In the genomic region with DNA sequence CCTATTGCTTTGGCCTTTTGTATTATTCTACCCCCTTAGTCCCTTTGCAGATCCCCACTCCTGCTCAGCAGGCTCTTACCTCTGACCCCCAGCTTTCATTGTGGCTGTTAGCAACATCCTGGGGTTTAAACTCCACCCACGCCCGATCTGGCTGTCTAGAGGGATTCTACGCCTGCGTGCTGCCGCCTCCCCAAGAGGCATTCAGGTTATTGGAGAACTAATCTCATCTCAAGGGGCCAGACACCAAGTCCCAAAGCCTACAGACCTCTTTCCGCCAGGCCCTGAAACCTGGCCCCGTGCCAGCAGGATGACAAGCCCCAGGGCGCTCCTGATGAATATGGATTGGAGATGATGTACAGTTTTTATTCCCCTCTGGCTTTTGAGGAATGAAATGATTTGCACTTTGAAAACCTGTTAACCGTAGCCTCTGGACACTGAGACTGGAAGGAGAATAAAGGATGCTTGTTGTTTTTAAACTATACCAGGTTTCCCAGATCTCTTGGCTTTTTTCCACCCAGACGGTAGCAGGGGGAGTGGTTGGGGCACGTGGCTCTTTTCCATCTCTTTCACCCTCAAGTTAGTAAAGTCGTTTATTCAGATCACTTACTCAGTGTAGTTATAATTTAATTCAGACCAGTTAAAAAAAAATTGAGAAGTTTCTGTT, we compare ENCODE assay signal across 1 cellular context.
A peak's percentile ranks its signal among the peaks of the same experiment; 100 is the strongest.
TF ChIP-seq lines count a peak whose summit lies in the region.

No MANE protein-coding gene starts in this region.

TF ChIP-seq in K562, 482 proteins besides CTCF, POLR2A, EP300 and RAD21 (continued from another document and continues in another):
- TF ChIP-seq, protein P1, sequence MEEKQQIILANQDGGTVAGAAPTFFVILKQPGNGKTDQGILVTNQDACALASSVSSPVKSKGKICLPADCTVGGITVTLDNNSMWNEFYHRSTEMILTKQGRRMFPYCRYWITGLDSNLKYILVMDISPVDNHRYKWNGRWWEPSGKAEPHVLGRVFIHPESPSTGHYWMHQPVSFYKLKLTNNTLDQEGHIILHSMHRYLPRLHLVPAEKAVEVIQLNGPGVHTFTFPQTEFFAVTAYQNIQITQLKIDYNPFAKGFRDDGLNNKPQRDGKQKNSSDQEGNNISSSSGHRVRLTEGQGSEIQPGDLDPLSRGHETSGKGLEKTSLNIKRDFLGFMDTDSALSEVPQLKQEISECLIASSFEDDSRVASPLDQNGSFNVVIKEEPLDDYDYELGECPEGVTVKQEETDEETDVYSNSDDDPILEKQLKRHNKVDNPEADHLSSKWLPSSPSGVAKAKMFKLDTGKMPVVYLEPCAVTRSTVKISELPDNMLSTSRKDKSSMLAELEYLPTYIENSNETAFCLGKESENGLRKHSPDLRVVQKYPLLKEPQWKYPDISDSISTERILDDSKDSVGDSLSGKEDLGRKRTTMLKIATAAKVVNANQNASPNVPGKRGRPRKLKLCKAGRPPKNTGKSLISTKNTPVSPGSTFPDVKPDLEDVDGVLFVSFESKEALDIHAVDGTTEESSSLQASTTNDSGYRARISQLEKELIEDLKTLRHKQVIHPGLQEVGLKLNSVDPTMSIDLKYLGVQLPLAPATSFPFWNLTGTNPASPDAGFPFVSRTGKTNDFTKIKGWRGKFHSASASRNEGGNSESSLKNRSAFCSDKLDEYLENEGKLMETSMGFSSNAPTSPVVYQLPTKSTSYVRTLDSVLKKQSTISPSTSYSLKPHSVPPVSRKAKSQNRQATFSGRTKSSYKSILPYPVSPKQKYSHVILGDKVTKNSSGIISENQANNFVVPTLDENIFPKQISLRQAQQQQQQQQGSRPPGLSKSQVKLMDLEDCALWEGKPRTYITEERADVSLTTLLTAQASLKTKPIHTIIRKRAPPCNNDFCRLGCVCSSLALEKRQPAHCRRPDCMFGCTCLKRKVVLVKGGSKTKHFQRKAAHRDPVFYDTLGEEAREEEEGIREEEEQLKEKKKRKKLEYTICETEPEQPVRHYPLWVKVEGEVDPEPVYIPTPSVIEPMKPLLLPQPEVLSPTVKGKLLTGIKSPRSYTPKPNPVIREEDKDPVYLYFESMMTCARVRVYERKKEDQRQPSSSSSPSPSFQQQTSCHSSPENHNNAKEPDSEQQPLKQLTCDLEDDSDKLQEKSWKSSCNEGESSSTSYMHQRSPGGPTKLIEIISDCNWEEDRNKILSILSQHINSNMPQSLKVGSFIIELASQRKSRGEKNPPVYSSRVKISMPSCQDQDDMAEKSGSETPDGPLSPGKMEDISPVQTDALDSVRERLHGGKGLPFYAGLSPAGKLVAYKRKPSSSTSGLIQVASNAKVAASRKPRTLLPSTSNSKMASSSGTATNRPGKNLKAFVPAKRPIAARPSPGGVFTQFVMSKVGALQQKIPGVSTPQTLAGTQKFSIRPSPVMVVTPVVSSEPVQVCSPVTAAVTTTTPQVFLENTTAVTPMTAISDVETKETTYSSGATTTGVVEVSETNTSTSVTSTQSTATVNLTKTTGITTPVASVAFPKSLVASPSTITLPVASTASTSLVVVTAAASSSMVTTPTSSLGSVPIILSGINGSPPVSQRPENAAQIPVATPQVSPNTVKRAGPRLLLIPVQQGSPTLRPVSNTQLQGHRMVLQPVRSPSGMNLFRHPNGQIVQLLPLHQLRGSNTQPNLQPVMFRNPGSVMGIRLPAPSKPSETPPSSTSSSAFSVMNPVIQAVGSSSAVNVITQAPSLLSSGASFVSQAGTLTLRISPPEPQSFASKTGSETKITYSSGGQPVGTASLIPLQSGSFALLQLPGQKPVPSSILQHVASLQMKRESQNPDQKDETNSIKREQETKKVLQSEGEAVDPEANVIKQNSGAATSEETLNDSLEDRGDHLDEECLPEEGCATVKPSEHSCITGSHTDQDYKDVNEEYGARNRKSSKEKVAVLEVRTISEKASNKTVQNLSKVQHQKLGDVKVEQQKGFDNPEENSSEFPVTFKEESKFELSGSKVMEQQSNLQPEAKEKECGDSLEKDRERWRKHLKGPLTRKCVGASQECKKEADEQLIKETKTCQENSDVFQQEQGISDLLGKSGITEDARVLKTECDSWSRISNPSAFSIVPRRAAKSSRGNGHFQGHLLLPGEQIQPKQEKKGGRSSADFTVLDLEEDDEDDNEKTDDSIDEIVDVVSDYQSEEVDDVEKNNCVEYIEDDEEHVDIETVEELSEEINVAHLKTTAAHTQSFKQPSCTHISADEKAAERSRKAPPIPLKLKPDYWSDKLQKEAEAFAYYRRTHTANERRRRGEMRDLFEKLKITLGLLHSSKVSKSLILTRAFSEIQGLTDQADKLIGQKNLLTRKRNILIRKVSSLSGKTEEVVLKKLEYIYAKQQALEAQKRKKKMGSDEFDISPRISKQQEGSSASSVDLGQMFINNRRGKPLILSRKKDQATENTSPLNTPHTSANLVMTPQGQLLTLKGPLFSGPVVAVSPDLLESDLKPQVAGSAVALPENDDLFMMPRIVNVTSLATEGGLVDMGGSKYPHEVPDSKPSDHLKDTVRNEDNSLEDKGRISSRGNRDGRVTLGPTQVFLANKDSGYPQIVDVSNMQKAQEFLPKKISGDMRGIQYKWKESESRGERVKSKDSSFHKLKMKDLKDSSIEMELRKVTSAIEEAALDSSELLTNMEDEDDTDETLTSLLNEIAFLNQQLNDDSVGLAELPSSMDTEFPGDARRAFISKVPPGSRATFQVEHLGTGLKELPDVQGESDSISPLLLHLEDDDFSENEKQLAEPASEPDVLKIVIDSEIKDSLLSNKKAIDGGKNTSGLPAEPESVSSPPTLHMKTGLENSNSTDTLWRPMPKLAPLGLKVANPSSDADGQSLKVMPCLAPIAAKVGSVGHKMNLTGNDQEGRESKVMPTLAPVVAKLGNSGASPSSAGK (IDR thresholded peaks at IDR 0.05) = no peak
- no peak for TF ChIP-seq CLOCK (CRISPR knock-in tag; IDR thresholded peaks at IDR 0.05; ENCODE audit: borderline replicate concordance)
- TF ChIP-seq PPARD (CRISPR knock-in tag; IDR thresholded peaks at IDR 0.05) = no peak
- no peak for TF ChIP-seq ZNF143 (CRISPR knock-in tag; IDR thresholded peaks at IDR 0.05)
- TF ChIP-seq SIX5 (IDR thresholded peaks at IDR 0.05; ENCODE audit: borderline replicate concordance in 1 of 2, insufficient read depth in 1 of 2, low read depth in 1 of 2, low read length in 2 of 2) = no peak
- TF ChIP-seq JUND (IDR thresholded peaks at IDR 0.05; ENCODE audit: borderline replicate concordance, low read depth, low read length) = peak; percentile 60; the same call in 1 of the 2 replicates
- TF ChIP-seq JUND (tag; IDR thresholded peaks at IDR 0.05; ENCODE audit: borderline replicate concordance, low read depth, low read length) = no peak; the same call in 2 of the 3 replicates
- 0 out of 2 replicates have a peak, but pooled peaks have one; percentile 48 for TF ChIP-seq GTF2E2 (tag; IDR thresholded peaks at IDR 0.05)
- TF ChIP-seq MAFF (IDR thresholded peaks at IDR 0.05; ENCODE audit: low read length) = no peak
- TF ChIP-seq ARHGAP35 (IDR thresholded peaks at IDR 0.05; ENCODE audit: partially characterized antibody) = no peak
- no peak for TF ChIP-seq PHF8 (IDR thresholded peaks at IDR 0.05; ENCODE audit: borderline replicate concordance, low read length)
- TF ChIP-seq RBM39 (optimal IDR thresholded peaks at IDR 0.05; ENCODE audit: low read depth, low read length) = no peak
- TF ChIP-seq ELF1 (tag; IDR thresholded peaks at IDR 0.05) = no peak
- TF ChIP-seq, protein P2, sequence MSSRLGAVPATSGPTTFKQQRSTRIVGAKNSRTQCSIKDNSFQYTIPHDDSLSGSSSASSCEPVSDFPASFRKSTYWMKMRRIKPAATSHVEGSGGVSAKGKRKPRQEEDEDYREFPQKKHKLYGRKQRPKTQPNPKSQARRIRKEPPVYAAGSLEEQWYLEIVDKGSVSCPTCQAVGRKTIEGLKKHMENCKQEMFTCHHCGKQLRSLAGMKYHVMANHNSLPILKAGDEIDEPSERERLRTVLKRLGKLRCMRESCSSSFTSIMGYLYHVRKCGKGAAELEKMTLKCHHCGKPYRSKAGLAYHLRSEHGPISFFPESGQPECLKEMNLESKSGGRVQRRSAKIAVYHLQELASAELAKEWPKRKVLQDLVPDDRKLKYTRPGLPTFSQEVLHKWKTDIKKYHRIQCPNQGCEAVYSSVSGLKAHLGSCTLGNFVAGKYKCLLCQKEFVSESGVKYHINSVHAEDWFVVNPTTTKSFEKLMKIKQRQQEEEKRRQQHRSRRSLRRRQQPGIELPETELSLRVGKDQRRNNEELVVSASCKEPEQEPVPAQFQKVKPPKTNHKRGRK (tag; IDR thresholded peaks at IDR 0.05) = no peak
- TF ChIP-seq ZNF184 (CRISPR knock-in tag; IDR thresholded peaks at IDR 0.05) = no peak
- 0 out of 2 replicates have a peak, but pooled peaks have one; percentile 17 for TF ChIP-seq MXI1 (IDR thresholded peaks at IDR 0.05; ENCODE audit: low read depth, low read length)
- no peak for TF ChIP-seq CAMTA2 (CRISPR knock-in tag; conservative IDR thresholded peaks at IDR 0.05)
- no peak for TF ChIP-seq HIVEP1 (CRISPR knock-in tag; IDR thresholded peaks at IDR 0.05)
- TF ChIP-seq JUNB (CRISPR knock-in tag; conservative IDR thresholded peaks at IDR 0.05) = no peak
- TF ChIP-seq KLF6 (CRISPR knock-in tag; IDR thresholded peaks at IDR 0.05; ENCODE audit: borderline replicate concordance) = no peak
- TF ChIP-seq ZNF282 (CRISPR knock-in tag; IDR thresholded peaks at IDR 0.05) = no peak
- no peak for TF ChIP-seq CEBPZ (IDR thresholded peaks at IDR 0.05; ENCODE audit: borderline replicate concordance, low read depth, low read length)
- no peak for TF ChIP-seq ZNF23 (CRISPR knock-in tag; IDR thresholded peaks at IDR 0.05)
- TF ChIP-seq, protein P3, sequence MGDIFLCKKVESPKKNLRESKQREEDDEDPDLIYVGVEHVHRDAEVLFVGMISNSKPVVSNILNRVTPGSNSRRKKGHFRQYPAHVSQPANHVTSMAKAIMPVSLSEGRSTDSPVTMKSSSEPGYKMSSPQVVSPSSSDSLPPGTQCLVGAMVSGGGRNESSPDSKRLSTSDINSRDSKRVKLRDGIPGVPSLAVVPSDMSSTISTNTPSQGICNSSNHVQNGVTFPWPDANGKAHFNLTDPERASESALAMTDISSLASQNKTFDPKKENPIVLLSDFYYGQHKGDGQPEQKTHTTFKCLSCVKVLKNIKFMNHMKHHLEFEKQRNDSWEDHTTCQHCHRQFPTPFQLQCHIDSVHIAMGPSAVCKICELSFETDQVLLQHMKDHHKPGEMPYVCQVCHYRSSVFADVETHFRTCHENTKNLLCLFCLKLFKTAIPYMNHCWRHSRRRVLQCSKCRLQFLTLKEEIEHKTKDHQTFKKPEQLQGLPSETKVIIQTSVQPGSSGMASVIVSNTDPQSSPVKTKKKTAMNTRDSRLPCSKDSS (IDR thresholded peaks at IDR 0.05; ENCODE audit: low read depth, partially characterized antibody) = no peak
- peak; percentile 33; the same call in 1 of the 2 replicates for TF ChIP-seq TAL1 (IDR thresholded peaks at IDR 0.05)
- peak; percentile 77 for TF ChIP-seq ARID1B (IDR thresholded peaks at IDR 0.05)
- TF ChIP-seq, protein P4, sequence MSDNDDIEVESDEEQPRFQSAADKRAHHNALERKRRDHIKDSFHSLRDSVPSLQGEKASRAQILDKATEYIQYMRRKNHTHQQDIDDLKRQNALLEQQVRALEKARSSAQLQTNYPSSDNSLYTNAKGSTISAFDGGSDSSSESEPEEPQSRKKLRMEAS (CRISPR knock-in tag; IDR thresholded peaks at IDR 0.05) = peak; percentile 24; the same call in 1 of the 2 replicates
- no peak for TF ChIP-seq BRF1 (IDR thresholded peaks at IDR 0.05; ENCODE audit: borderline replicate concordance, extremely low read depth, insufficient read length)
- TF ChIP-seq SMAD1 (IDR thresholded peaks at IDR 0.05; ENCODE audit: low read depth, low read length, partially characterized antibody) = peak; percentile 99
- no peak for TF ChIP-seq PHTF2 (CRISPR knock-in tag; IDR thresholded peaks at IDR 0.05)
- peak; percentile 13 to 48; a peak in 2 of 4 replicates for TF ChIP-seq TRIM24 (IDR thresholded peaks at IDR 0.05)
- no peak for TF ChIP-seq PRMT5 (CRISPR knock-in tag; IDR thresholded peaks at IDR 0.05)
- TF ChIP-seq TARDBP (IDR thresholded peaks at IDR 0.05) = no peak
- TF ChIP-seq SUPT5H (IDR thresholded peaks at IDR 0.05) = no peak
- no peak for TF ChIP-seq TCFL5 (CRISPR knock-in tag; conservative IDR thresholded peaks at IDR 0.05)
- no peak for TF ChIP-seq CSDE1 (IDR thresholded peaks at IDR 0.05)
